ENCODE assay signal across 3 cellular contexts in genomic region chr1:64996541-64997257, GRCh38.
TF ChIP-seq lines count a peak whose summit lies in the region.

No MANE protein-coding gene starts in this region.

TF ChIP-seq in HEK293, 187 proteins besides CTCF, POLR2A, EP300 and RAD21:
- TF ChIP-seq ZBTB21 (tag by site-specific recombination; IDR thresholded peaks at IDR 0.05) (no peak), FEZF1 (tag by site-specific recombination; IDR thresholded peaks at IDR 0.05) (peak; percentile 43), BCL6B (tag by site-specific recombination; IDR thresholded peaks at IDR 0.05) (peak; percentile 43; the same call in 1 of the 2 replicates), ZNF558 (tag by site-specific recombination; IDR thresholded peaks at IDR 0.05) (peak; percentile 33; the same call in 1 of the 2 replicates), GLIS1 (tag by site-specific recombination; IDR thresholded peaks at IDR 0.05) (no peak)
TF ChIP-seq in HEK293: peak in this region for 3.

TF ChIP-seq in IMR-90, 13 proteins besides CTCF, POLR2A, EP300 and RAD21:
- TF ChIP-seq MAFK (IDR thresholded peaks at IDR 0.05; ENCODE audit: low read depth, low read length) (0 out of 2 replicates have a peak, but pooled peaks have one; percentile 30), BHLHE40 (IDR thresholded peaks at IDR 0.05; ENCODE audit: low read depth, low read length) (no peak)
TF ChIP-seq in IMR-90: peak in this region for 1.

TF ChIP-seq in K562, 482 proteins besides CTCF, POLR2A, EP300 and RAD21 (continued from another document):
- TF ChIP-seq ZFX (CRISPR knock-in tag; IDR thresholded peaks at IDR 0.05) (no peak), RHOXF2B (CRISPR knock-in tag; conservative IDR thresholded peaks at IDR 0.05) (no peak), ZC3H8 (IDR thresholded peaks at IDR 0.05) (no peak), C11orf30 (IDR thresholded peaks at IDR 0.05; ENCODE audit: low read depth) (peak; percentile 54; the same call in 1 of the 2 replicates), TSC22D4 (tag; IDR thresholded peaks at IDR 0.05) (no peak), ZNF316 (IDR thresholded peaks at IDR 0.05) (peak; percentile 66), HDAC1 (IDR thresholded peaks at IDR 0.05) (no peak), ZNF717 (CRISPR knock-in tag; IDR thresholded peaks at IDR 0.05) (no peak)
